22 cellular contexts compared by ENCODE assay signal in the genomic region with DNA sequence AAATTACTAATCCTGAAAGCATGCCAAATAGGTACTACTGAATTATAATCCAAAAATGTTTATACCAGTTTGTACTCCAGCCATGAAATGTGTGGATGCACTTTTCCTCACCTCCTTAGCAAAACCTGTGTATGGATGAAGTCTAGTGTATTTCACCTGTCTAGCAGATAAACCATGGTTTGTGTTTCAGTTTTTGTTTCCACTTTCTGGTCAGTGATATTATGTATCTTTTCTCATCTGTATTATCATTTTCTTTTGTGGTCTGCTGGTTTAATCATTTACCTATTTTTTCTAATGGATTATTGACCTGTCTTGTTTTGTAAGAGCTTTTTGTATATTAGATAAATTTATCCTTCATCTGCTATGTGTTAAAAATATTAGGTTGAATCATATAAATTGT. TPM values are rescaled to one million over a fixed set of nuclear protein-coding genes. Genes with fewer than 3 reads are reported as not detected.
"Had no signal": no experiment of that assay in that cellular context is flagged by ENCODE, and none has a peak within 500 bp of the region (broad histone marks: within the 10 kb centered on the region; RNA-seq: fewer than 3 reads in every experiment).

No MANE protein-coding gene starts in this region.

- DNase-seq: activated CD4-positive, alpha-beta T cell treated with anti-CD3 and anti-CD28 coated beads, Interleukin-2, amount 50 U/mL, for 1 hour; activated CD8-positive, alpha-beta memory T cell treated with anti-CD3 and anti-CD28 coated beads, Interleukin-2, amount 50 U/mL, for 4 hours; activated naive CD4-positive, alpha-beta T cell treated with anti-CD3 and anti-CD28 coated beads for 36 hours; activated T-cell treated with anti-CD3 and anti-CD28 coated beads, Interleukin-2, amount 50 U/mL, for 4 hours; body of pancreas; gastrocnemius medialis; head of caudate nucleus; natural killer cell; pancreas; right lobe of liver; small intestine; stimulated activated CD4-positive, alpha-beta T cell treated with anti-CD3 and anti-CD28 coated beads, Interleukin-15, amount 100 ng/mL, for 24 hours; stimulated activated CD4-positive, alpha-beta T cell treated with anti-CD3 and anti-CD28 coated beads, Interleukin-2, amount 100 ng/mL, for 48 hours; uterus had no signal

- H3K36me3 ChIP-seq: uterus had no signal

- H3K9me3 Mint-ChIP-seq: activated naive CD4-positive, alpha-beta T cell treated with anti-CD3 and anti-CD28 coated beads for 36 hours; activated T-cell treated with anti-CD3 and anti-CD28 coated beads, Interleukin-2, amount 50 U/mL, for 4 hours; natural killer cell; stimulated activated naive CD8-positive, alpha-beta T cell treated with anti-CD3 and anti-CD28 coated beads, Interleukin-15, Interleukin-2, amounts not matched to agents 100 ng/mL and 50 ng/mL, for 24 hours had no signal

- ATAC-seq: activated CD4-positive, CD25-positive, alpha-beta regulatory T cell treated with anti-CD3 and anti-CD28 coated beads, Interleukin-2, amount 50 U/mL, for 24 hours; activated T-cell treated with anti-CD3 and anti-CD28 coated beads, Interleukin-2, amount 50 U/mL, for 4 hours; body of pancreas; esophagus mucosa; gastrocnemius medialis; left lobe of liver; natural killer cell; pancreas had no signal

- H3K27ac Mint-ChIP-seq: activated naive CD4-positive, alpha-beta T cell treated with anti-CD3 and anti-CD28 coated beads for 36 hours; natural killer cell; stimulated activated naive CD8-positive, alpha-beta T cell treated with anti-CD3 and anti-CD28 coated beads, Interleukin-15, Interleukin-2, amounts not matched to agents 100 ng/mL and 50 ng/mL, for 24 hours had no signal

- FAIRE-seq: colon, keratinocyte, pancreas, small intestine had no signal

- H3K4me1 ChIP-seq: body of pancreas, gastrocnemius medialis, pancreas, right lobe of liver, tibial nerve, uterus had no signal

- H3K4me3 ChIP-seq: body of pancreas, gastrocnemius medialis, lung, pancreas, right lobe of liver, tibial nerve, uterus had no signal

- H3K4me1 Mint-ChIP-seq: natural killer cell had no signal

- H3K27me3 ChIP-seq: body of pancreas, gastrocnemius medialis, pancreas, right lobe of liver, tibial nerve, uterus had no signal

- H3K27me3 Mint-ChIP-seq: stimulated activated naive CD8-positive, alpha-beta T cell treated with anti-CD3 and anti-CD28 coated beads, Interleukin-15, Interleukin-2, amounts not matched to agents 100 ng/mL and 50 ng/mL, for 24 hours had no signal

- H3K9me3 ChIP-seq: body of pancreas, gastrocnemius medialis, pancreas, right lobe of liver, tibial nerve, uterus had no signal

- H3K4me3 Mint-ChIP-seq: activated naive CD4-positive, alpha-beta T cell treated with anti-CD3 and anti-CD28 coated beads for 36 hours; activated T-cell treated with anti-CD3 and anti-CD28 coated beads, Interleukin-2, amount 50 U/mL, for 4 hours; natural killer cell; stimulated activated naive CD8-positive, alpha-beta T cell treated with anti-CD3 and anti-CD28 coated beads, Interleukin-15, Interleukin-2, amounts not matched to agents 100 ng/mL and 50 ng/mL, for 24 hours had no signal

RNA-seq across cellular contexts. Expression of a gene that starts 41.0 kb away (rescaled TPM):
- total RNA-seq: body of pancreas, left lobe of liver had no signal
